ENCODE assay signal across 8 cellular contexts in the genomic region with DNA sequence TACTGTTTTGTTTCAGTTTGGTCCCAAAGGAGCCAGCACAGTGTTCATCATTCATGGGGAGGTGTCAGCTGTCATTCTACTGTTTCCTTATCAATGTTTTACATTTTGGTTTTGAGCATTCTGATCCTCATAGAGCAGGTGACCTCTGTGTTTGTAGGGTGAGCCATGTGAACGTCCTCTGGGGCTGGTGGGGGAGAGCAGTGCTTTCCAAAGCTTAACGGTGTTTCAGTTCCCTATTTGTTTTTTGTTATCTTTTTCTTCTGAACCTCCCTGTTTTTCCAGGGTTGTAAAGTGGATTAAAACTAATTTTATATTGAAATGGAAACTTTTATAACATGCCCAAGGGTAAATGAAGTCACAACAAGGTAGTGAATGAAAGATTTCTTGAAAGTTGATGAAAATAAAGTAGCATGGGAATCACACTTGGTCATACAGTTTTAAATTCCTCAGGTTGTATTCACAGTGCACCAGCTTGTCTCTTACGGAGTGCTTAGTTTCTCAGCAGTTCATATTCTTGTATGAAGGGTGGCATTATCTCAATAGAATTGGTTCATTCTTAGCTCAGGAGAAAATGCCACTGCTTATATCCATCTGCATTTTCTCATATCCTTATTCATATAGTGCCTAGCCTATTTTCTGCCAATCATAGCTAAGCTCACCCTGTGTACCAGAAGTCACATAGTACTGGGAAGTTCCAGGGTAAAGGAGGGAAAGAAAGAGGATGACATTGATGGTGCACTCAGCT. TPM values are rescaled to one million over a fixed set of nuclear protein-coding genes. Genes with fewer than 3 reads are reported as not detected.
DNase-seq lines count a peak whose midpoint lies in the region; ATAC-seq, FAIRE-seq and TF ChIP-seq lines count a peak whose summit lies in the region.

No MANE protein-coding gene starts in this region.

- peak overlapping the region in 4 of 5 experiments; percentile 28 to 89 (median 80) for H3K27ac Mint-ChIP-seq in brain
- H3K27ac Mint-ChIP-seq in stimulated activated memory B cell treated with anti-CD40 and anti-IgM and Interleukin-4, amounts not matched to agents 10 μg/mL and 1 μg/mL and 100 μg/mL, for 72 hours, result peak overlapping the region; percentile 72

- no peak for TF ChIP-seq CTCF in brain (conservative IDR thresholded peaks at IDR 0.05)

- ATAC-seq in GM19351 (IDR thresholded peaks at IDR 0.05; ENCODE audit: unreplicated experiment) (peak; percentile 71), HG03097 (IDR thresholded peaks at IDR 0.05; ENCODE audit: low FRiP score, unreplicated experiment) (peak; percentile 87)
- ATAC-seq in stimulated activated memory B cell treated with anti-CD40 and anti-IgM and Interleukin-4, amounts not matched to agents 10 μg/mL and 1 μg/mL and 100 μg/mL, for 72 hours, result peak; percentile 94

- peaks cover 79% of the 10 kb centered on the region for H3K4me1 Mint-ChIP-seq in brain
- peaks cover 81% of the 10 kb centered on the region for H3K4me1 Mint-ChIP-seq in stimulated activated memory B cell treated with anti-CD40 and anti-IgM and Interleukin-4, amounts not matched to agents 10 μg/mL and 1 μg/mL and 100 μg/mL, for 72 hours

- no peak for DNase-seq in posterior vena cava (ENCODE audit: low spot score)
- no peak for DNase-seq in stimulated activated CD4-positive, alpha-beta T cell treated with anti-CD3 and anti-CD28 coated beads, Interleukin-4, amount 100 ng/mL, for 1 hour
- no peak for DNase-seq in effector memory CD4-positive, alpha-beta T cell
- no peak for DNase-seq in urothelium cell line (ENCODE audit: low spot score)

- peaks cover 0 to 7% (median 3%) of the 10 kb centered on the region in 5 experiments for H3K9me3 Mint-ChIP-seq in brain
- no peaks in the 10 kb centered on the region for H3K9me3 Mint-ChIP-seq in stimulated activated memory B cell treated with anti-CD40 and anti-IgM and Interleukin-4, amounts not matched to agents 10 μg/mL and 1 μg/mL and 100 μg/mL, for 72 hours

- H3K4me3 Mint-ChIP-seq in brain, result peak overlapping the region in 4 of 5 experiments; percentile 19 to 69 (median 44)
- H3K4me3 Mint-ChIP-seq in stimulated activated memory B cell treated with anti-CD40 and anti-IgM and Interleukin-4, amounts not matched to agents 10 μg/mL and 1 μg/mL and 100 μg/mL, for 72 hours, result peak overlapping the region; percentile 3

- H3K4me1 ChIP-seq in effector memory CD4-positive, alpha-beta T cell (ENCODE audit: control insufficient read depth, insufficient read depth, low read length, poor library complexity, severe bottlenecking), result peaks cover 9% of the 10 kb centered on the region

- no peaks in the 10 kb centered on the region for H3K36me3 ChIP-seq in effector memory CD4-positive, alpha-beta T cell (ENCODE audit: control insufficient read depth, insufficient read depth, low read length)

- no peak overlapping the region for H3K4me3 ChIP-seq in effector memory CD4-positive, alpha-beta T cell (ENCODE audit: insufficient read depth, low read depth, low read length, poor library complexity, severe bottlenecking)

- H3K27me3 ChIP-seq in effector memory CD4-positive, alpha-beta T cell (replicated peaks; ENCODE audit: control insufficient read depth, insufficient read depth, low read length, poor library complexity, severe bottlenecking), result no peaks in the 10 kb centered on the region

- no peaks in the 10 kb centered on the region for H3K27me3 Mint-ChIP-seq in brain
- H3K27me3 Mint-ChIP-seq in stimulated activated memory B cell treated with anti-CD40 and anti-IgM and Interleukin-4, amounts not matched to agents 10 μg/mL and 1 μg/mL and 100 μg/mL, for 72 hours, result no peaks in the 10 kb centered on the region

- no peaks in the 10 kb centered on the region for H3K9me3 ChIP-seq in effector memory CD4-positive, alpha-beta T cell (ENCODE audit: control insufficient read depth, low read length)

- intact Hi-C loops in posterior vena cava (cut with DNase I), result loop anchor here (2.0 to 10.0 kb wide), 2 partner anchors 43 to 47 kb away; no protein-coding TSS in a partner anchor

- H3K36me3 Mint-ChIP-seq in brain, result peaks cover 28% of the 10 kb centered on the region
- peaks cover 5% of the 10 kb centered on the region for H3K36me3 Mint-ChIP-seq in stimulated activated memory B cell treated with anti-CD40 and anti-IgM and Interleukin-4, amounts not matched to agents 10 μg/mL and 1 μg/mL and 100 μg/mL, for 72 hours

- no peak overlapping the region for H3K27ac ChIP-seq in effector memory CD4-positive, alpha-beta T cell (ENCODE audit: insufficient read depth, low read length, poor library complexity, severe bottlenecking)

- FAIRE-seq in urothelium cell line (lab: Jason Lieb, UNC), result no peak

RNA-seq across cellular contexts. Expression of a gene that starts 54.5 kb away (rescaled TPM):
- polyA plus RNA-seq in brain (ENCODE audit: insufficient read depth, low read depth, low replicate concordance), result 89.6 TPM
- total RNA-seq in posterior vena cava, result 10 to 100 TPM; 53.5 to 75.8 TPM
